In genomic region chr6:161549977-161550655, GRCh38 we compare ENCODE assay signal across 15 cellular contexts.
DNase-seq lines count a peak whose midpoint lies in the region; ATAC-seq and TF ChIP-seq lines count a peak whose summit lies in the region.
"Had no signal": no experiment of that assay in that cellular context is flagged by ENCODE, and none has a peak within 500 bp of the region (broad histone marks: within the 10 kb centered on the region; RNA-seq: fewer than 3 reads in every experiment).

No MANE protein-coding gene starts in this region.

- H3K4me1 ChIP-seq in PC-3 (ENCODE audit: insufficient read depth, low read length) (no peaks in the 10 kb centered on the region), right atrium auricular region (peaks cover 0 to 15% of the 10 kb centered on the region in 2 donors)
- H3K4me1 ChIP-seq: thyroid gland had no signal

- H3K9ac ChIP-seq in PC-3 (ENCODE audit: low read length), result no peak overlapping the region

- peak; percentile 35 for TF ChIP-seq CTCF in PC-3 (conservative IDR thresholded peaks at IDR 0.05; ENCODE audit: low read depth, low read length)
- TF ChIP-seq CTCF in right atrium auricular region (IDR thresholded peaks at IDR 0.05), result no peak

- no peak overlapping the region for H3K4me2 ChIP-seq in PC-3 (ENCODE audit: low read length)

- no peaks in the 10 kb centered on the region for H3F3A ChIP-seq in PC-3 (ENCODE audit: low read length, unreplicated experiment)

- no peaks in the 10 kb centered on the region for H3K9me2 ChIP-seq in PC-3 (replicated peaks; ENCODE audit: low read length)

- H3K4me3 ChIP-seq in PC-3 (ENCODE audit: low read length), result no peak overlapping the region
- H3K4me3 ChIP-seq in right atrium auricular region, result no peak overlapping the region
- H3K4me3 ChIP-seq: thyroid gland had no signal

- H3K36me3 ChIP-seq in PC-3 (ENCODE audit: low read depth, low read length), result no peaks in the 10 kb centered on the region
- no peaks in the 10 kb centered on the region for H3K36me3 ChIP-seq in right atrium auricular region
- H3K36me3 ChIP-seq: thyroid gland had no signal

- no peaks in the 10 kb centered on the region for H4K20me1 ChIP-seq in PC-3 (ENCODE audit: low read length)

- no peak overlapping the region for H2AFZ ChIP-seq in PC-3 (ENCODE audit: low read length)

- H3K27me3 ChIP-seq in PC-3 (ENCODE audit: low read length) (peaks cover 28% of the 10 kb centered on the region), right atrium auricular region (no peaks in the 10 kb centered on the region)
- H3K27me3 ChIP-seq: thyroid gland had no signal

- DNase-seq in DMS53 (lab: John Stamatoyannopoulos, UW) (peak; percentile 97), HT-29 (ENCODE audit: low spot score) (peak; percentile 41), PC-3 (peak; percentile 38), iPS-NIHi7 (ENCODE audit: extremely low spot score) (peak; percentile 18), right atrium auricular region (ENCODE audit: low spot score) (no peak), hepatic stellate cell (ENCODE audit: low spot score) (no peak), cerebellum (ENCODE audit: low spot score) (no peak)
- DNase-seq in activated naive CD4-positive, alpha-beta T cell treated with anti-CD3 and anti-CD28 coated beads, Interleukin-2, amount 50 U/mL, for 16 hours, result no peak
- DNase-seq: activated gamma-delta T cell; CD4-positive, alpha-beta memory T cell; NCI-H1694; occipital lobe; T-helper 9 cell; thyroid gland had no signal

- intact Hi-C loops in PC-3 (cut with micrococcal nuclease), result no loop called here

- no TSS peak for BruUV-seq in PC-3 (replicated peaks; lab: Mats Ljungman, UMichigan)

- CTCF ChIA-PET in PC-3 (lab: Charles Lee), result no interaction called here

- H3K27ac ChIP-seq in PC-3 (ENCODE audit: low read length) (no peak overlapping the region), right atrium auricular region (no peak overlapping the region)
- H3K27ac ChIP-seq: thyroid gland had no signal

- no peaks in the 10 kb centered on the region for H3K9me3 ChIP-seq in PC-3 (ENCODE audit: low read length)
- peaks cover 0 to 17% of the 10 kb centered on the region in 2 donors for H3K9me3 ChIP-seq in right atrium auricular region
- H3K9me3 ChIP-seq: thyroid gland had no signal

- H3K79me2 ChIP-seq in PC-3 (ENCODE audit: low read length), result no peaks in the 10 kb centered on the region

- no peak for ATAC-seq in PC-3
- ATAC-seq: Panc1 had no signal

- POLR2A ChIA-PET in PC-3 (lab: Charles Lee; ENCODE audit: unreplicated experiment), result no interaction called here

Comparison
In these comparisons a context has a peak if more than half of its experiments do, and no peak if none do; other contexts are left out.
1. DNase-seq: peak in DMS53 (single experiment), HT-29 (single experiment), PC-3 (single experiment) and iPS-NIHi7 (single experiment); none in right atrium auricular region (single experiment), activated naive CD4-positive, alpha-beta T cell treated with anti-CD3 and anti-CD28 coated beads, Interleukin-2, amount 50 U/mL, for 16 hours (single experiment), hepatic stellate cell (single experiment) and cerebellum (single experiment).